ENCODE assay signal across 12 cellular contexts in the genomic region with DNA sequence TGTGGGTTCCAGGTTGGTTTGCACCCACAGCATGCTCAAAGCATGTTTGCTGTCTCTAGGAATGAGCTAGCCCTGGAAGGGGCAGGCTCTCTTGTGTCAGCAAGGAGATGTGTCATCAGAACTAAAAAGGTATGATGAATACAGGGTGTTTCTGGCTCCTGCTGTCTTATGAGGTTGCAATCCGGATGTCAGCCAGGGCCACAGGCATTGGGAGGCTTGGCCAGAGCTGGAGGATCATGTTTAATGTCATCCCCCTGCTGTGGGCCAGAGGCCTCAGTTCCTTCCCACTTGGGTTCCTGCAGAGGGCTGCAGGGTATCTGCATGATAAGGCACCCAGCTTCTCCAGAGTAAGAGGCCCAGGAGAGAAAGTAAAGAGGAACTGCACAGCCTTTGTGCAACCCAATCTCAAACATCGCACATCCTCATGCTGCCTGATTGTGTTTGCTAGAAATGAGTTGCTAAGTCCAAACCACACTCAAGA.
DNase-seq lines count a peak whose midpoint lies in the region; TF ChIP-seq lines count a peak whose summit lies in the region.
"Had no signal": no experiment of that assay in that cellular context is flagged by ENCODE, and none has a peak within 500 bp of the region (broad histone marks: within the 10 kb centered on the region; RNA-seq: fewer than 3 reads in every experiment).

No MANE protein-coding gene starts in this region.

- peak overlapping the region; percentile 49 for H3K27ac Mint-ChIP-seq in HFFc6
- H3K27ac Mint-ChIP-seq: memory B cell had no signal

- H3F3A ChIP-seq in SK-N-SH (replicated peaks; ENCODE audit: insufficient read depth), result peaks cover 14% of the 10 kb centered on the region

- TF ChIP-seq CTCF in AG04450 (IDR thresholded peaks at IDR 0.05; ENCODE audit: low read depth, low read length), result no peak
- no peak for TF ChIP-seq CTCF in HFFc6 (IDR thresholded peaks at IDR 0.05)
- TF ChIP-seq CTCF in SK-N-SH (IDR thresholded peaks at IDR 0.05), result no peak
- TF ChIP-seq CTCF in fibroblast of pulmonary artery (IDR thresholded peaks at IDR 0.05; ENCODE audit: low read length, missing control alignments), result no peak
- TF ChIP-seq CTCF in spleen (IDR thresholded peaks at IDR 0.05 in 8 of 11, conservative IDR thresholded peaks at IDR 0.05 in 3 of 11), result no peak

- no peak overlapping the region; the same call in 1 of the 2 replicates for H3K4me2 ChIP-seq in SK-N-SH

- peaks cover 62% of the 10 kb centered on the region for H3K4me1 Mint-ChIP-seq in HFFc6 (ENCODE audit: low read depth)
- H3K4me1 Mint-ChIP-seq: memory B cell had no signal

- no peaks in the 10 kb centered on the region for H3K36me3 Mint-ChIP-seq in HFFc6 (ENCODE audit: low read depth)
- H3K36me3 Mint-ChIP-seq: memory B cell had no signal

- no peaks in the 10 kb centered on the region for H3K9me2 ChIP-seq in SK-N-SH

- H3K4me3 Mint-ChIP-seq in HFFc6, result no peak overlapping the region
- H3K4me3 Mint-ChIP-seq: memory B cell had no signal

- H4K20me1 ChIP-seq in SK-N-SH (ENCODE audit: insufficient read depth), result no peaks in the 10 kb centered on the region

- H3K27me3 Mint-ChIP-seq in HFFc6 (ENCODE audit: insufficient read depth), result peaks cover 2% of the 10 kb centered on the region; the same call in 1 of the 2 replicates

- no peaks in the 10 kb centered on the region for H3K36me3 ChIP-seq in SK-N-SH (replicated peaks in 1 of 2; ENCODE audit: control insufficient read depth in 1 of 2, insufficient read depth in 2 of 2, low read length in 1 of 2)
- H3K36me3 ChIP-seq in spleen, result no peaks in the 10 kb centered on the region
- H3K36me3 ChIP-seq in SJCRH30, result no peaks in the 10 kb centered on the region
- H3K36me3 ChIP-seq: vagina had no signal

- TF ChIP-seq POLR2A in spleen (IDR thresholded peaks at IDR 0.05), result no peak

- DNase-seq in AG04450 (ENCODE audit: low read depth, low spot score) (no peak), HFFc6 (peak; percentile 77), SK-N-SH (no peak), fibroblast of pulmonary artery (ENCODE audit: low read depth) (peak; percentile 53), spleen (no peak), glomerular visceral epithelial cell (ENCODE audit: extremely low spot score) (no peak), SJCRH30 (no peak), SW480 (ENCODE audit: low spot score) (no peak)
- DNase-seq: activated CD4-positive, alpha-beta T cell treated with anti-CD3 and anti-CD28 coated beads for 1 hour; NCI-H2029 had no signal

- POLR2A ChIA-PET in AG04450 (lab: Yijun Ruan, JAX), result interaction anchor here (1.1 kb wide), 1 partner anchor 1198 kb away, joined by 3 read pairs; no protein-coding TSS in a partner anchor
- POLR2A ChIA-PET in SK-N-SH (lab: Yijun Ruan, JAX), result no interaction called here

- no peak overlapping the region for H3K9ac ChIP-seq in SK-N-SH

- TF ChIP-seq RAD21 in SK-N-SH (IDR thresholded peaks at IDR 0.05; ENCODE audit: low read length), result no peak

- H3K9me3 Mint-ChIP-seq in HFFc6, result no peaks in the 10 kb centered on the region

- no peak overlapping the region for H3K4me3 ChIP-seq in AG04450 (ENCODE audit: low read depth, low read length)
- no peak overlapping the region for H3K4me3 ChIP-seq in SK-N-SH (ENCODE audit: low read depth in 2 of 2, low read length in 1 of 2)
- H3K4me3 ChIP-seq in fibroblast of pulmonary artery (replicated peaks; ENCODE audit: low read depth, low read length), result no peak overlapping the region
- H3K4me3 ChIP-seq in spleen, result no peak overlapping the region
- H3K4me3 ChIP-seq in SJCRH30, result no peak overlapping the region
- H3K4me3 ChIP-seq: vagina had no signal

- no peak overlapping the region for H2AFZ ChIP-seq in SK-N-SH (ENCODE audit: low read depth)

- no peaks in the 10 kb centered on the region; the same call in 1 of the 2 replicates for H3K9me3 ChIP-seq in AG04450 (ENCODE audit: control insufficient read depth, insufficient read depth, low read length)
- no peaks in the 10 kb centered on the region for H3K9me3 ChIP-seq in SK-N-SH
- no peaks in the 10 kb centered on the region for H3K9me3 ChIP-seq in spleen
- H3K9me3 ChIP-seq in SJCRH30 (replicated peaks), result no peaks in the 10 kb centered on the region
- H3K9me3 ChIP-seq: vagina had no signal

- H3K4me1 ChIP-seq in SK-N-SH (ENCODE audit: control insufficient read depth in 1 of 2, insufficient read depth in 2 of 2, low read depth in 1 of 2, low read length in 1 of 2), result peaks cover 0 to 25% of the 10 kb centered on the region in 2 experiments; a peak in 3 of 4 replicates
- no peaks in the 10 kb centered on the region for H3K4me1 ChIP-seq in spleen
- H3K4me1 ChIP-seq in SJCRH30, result peaks cover 4% of the 10 kb centered on the region; the same call in 1 of the 2 replicates

- CTCF ChIA-PET in AG04450 (lab: Charles Lee) (interaction anchor here (1.4 to 2.0 kb wide), 5 partner anchors 10 to 1152 kb away, joined by 3 to 13 read pairs (median 4); no protein-coding TSS in a partner anchor), SK-N-SH (lab: Yijun Ruan, JAX) (interaction anchor here (0.6 to 2.5 kb wide), 3 partner anchors 11 to 1371 kb away, joined by 3 to 10 read pairs (median 7); no protein-coding TSS in a partner anchor)

- H3K27ac ChIP-seq in AG04450 (ENCODE audit: low read depth, low read length), result peak overlapping the region; percentile 39
- H3K27ac ChIP-seq in SK-N-SH (ENCODE audit: low read depth in 2 of 2, low read length in 1 of 2), result no peak overlapping the region
- H3K27ac ChIP-seq in spleen, result no peak overlapping the region
- no peak overlapping the region for H3K27ac ChIP-seq in SJCRH30
- H3K27ac ChIP-seq: vagina had no signal

- intact Hi-C loops in spleen (cut with DNase I; ENCODE audit: low total_unique reads), result no loop called here

- H3K79me2 ChIP-seq in SK-N-SH (ENCODE audit: insufficient read depth), result no peaks in the 10 kb centered on the region

- WGBS in SK-N-SH (ENCODE audit: low lambda C conversion rate), result 67% methylated on average over 2 of the region's 2 CpGs
- 29 to 58% (median 54%) methylated on average over 2 of the region's 2 CpGs for WGBS in spleen, 5 donors

- H3K27me3 ChIP-seq in AG04450 (ENCODE audit: control insufficient read depth, insufficient read depth, low read length) (no peaks in the 10 kb centered on the region), SK-N-SH (ENCODE audit: insufficient read depth) (no peaks in the 10 kb centered on the region), spleen (replicated peaks in 1 of 7) (peaks cover 0 to 34% (median 0%) of the 10 kb centered on the region in 7 donors), SJCRH30 (no peaks in the 10 kb centered on the region)
- H3K27me3 ChIP-seq: vagina had no signal

- peak in 1 of 2 experiments; percentile 27; a peak in 1 of 4 replicates for TF ChIP-seq EP300 in SK-N-SH (IDR thresholded peaks at IDR 0.05; ENCODE audit: borderline replicate concordance in 1 of 2, low read depth in 1 of 2, low read length in 1 of 2)

TF ChIP-seq in SK-N-SH, 30 proteins besides CTCF, POLR2A, EP300 and RAD21:
- TF ChIP-seq TCF12 (IDR thresholded peaks at IDR 0.05), result peak; percentile 60; the same call in 1 of the 2 replicates
- TF ChIP-seq RXRA (IDR thresholded peaks at IDR 0.05; ENCODE audit: borderline replicate concordance, low read depth), result no peak
- peak; percentile 62; the same call in 1 of the 2 replicates for TF ChIP-seq FOSL2 (IDR thresholded peaks at IDR 0.05; ENCODE audit: borderline replicate concordance, low read depth)
- TF ChIP-seq, protein P1, sequence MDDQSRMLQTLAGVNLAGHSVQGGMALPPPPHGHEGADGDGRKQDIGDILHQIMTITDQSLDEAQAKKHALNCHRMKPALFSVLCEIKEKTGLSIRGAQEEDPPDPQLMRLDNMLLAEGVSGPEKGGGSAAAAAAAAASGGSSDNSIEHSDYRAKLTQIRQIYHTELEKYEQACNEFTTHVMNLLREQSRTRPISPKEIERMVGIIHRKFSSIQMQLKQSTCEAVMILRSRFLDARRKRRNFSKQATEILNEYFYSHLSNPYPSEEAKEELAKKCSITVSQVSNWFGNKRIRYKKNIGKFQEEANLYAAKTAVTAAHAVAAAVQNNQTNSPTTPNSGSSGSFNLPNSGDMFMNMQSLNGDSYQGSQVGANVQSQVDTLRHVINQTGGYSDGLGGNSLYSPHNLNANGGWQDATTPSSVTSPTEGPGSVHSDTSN (IDR thresholded peaks at IDR 0.05), result peak; percentile 62
- peak; percentile 36; the same call in 1 of the 2 replicates for TF ChIP-seq NFIC (IDR thresholded peaks at IDR 0.05; ENCODE audit: borderline replicate concordance)
- TF ChIP-seq, protein P2, sequence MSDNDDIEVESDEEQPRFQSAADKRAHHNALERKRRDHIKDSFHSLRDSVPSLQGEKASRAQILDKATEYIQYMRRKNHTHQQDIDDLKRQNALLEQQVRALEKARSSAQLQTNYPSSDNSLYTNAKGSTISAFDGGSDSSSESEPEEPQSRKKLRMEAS (IDR thresholded peaks at IDR 0.05; ENCODE audit: low read depth), result peak; percentile 23; the same call in 1 of the 2 replicates

Comparison
In these comparisons a context has a peak if more than half of its experiments do, and no peak if none do; other contexts are left out.
1. DNase-seq: peak in HFFc6 (single experiment) and fibroblast of pulmonary artery (single experiment); none in AG04450 (single experiment), SK-N-SH (single experiment), spleen (single experiment), glomerular visceral epithelial cell (single experiment), SJCRH30 (0 of 2) and SW480 (single experiment).